13 cellular contexts compared by ENCODE assay signal in genomic region chr2:218961229-218961628, GRCh38. TPM values are rescaled to one million over a fixed set of nuclear protein-coding genes. Genes with fewer than 3 reads are reported as not detected.
DNase-seq lines count a peak whose midpoint lies in the region; ATAC-seq and TF ChIP-seq lines count a peak whose summit lies in the region.
"Had no signal": no experiment of that assay in that cellular context is flagged by ENCODE, and none has a peak within 500 bp of the region (broad histone marks: within the 10 kb centered on the region; RNA-seq: fewer than 3 reads in every experiment).

No MANE protein-coding gene starts in this region.

- no peak overlapping the region for H2BK20ac ChIP-seq in H9 (ENCODE audit: low read depth, low read length, poor library complexity, severe bottlenecking)

- DNase-seq in T-helper 1 cell = no peak
- DNase-seq in H9 = no peak
- DNase-seq in central memory CD8-positive, alpha-beta T cell (ENCODE audit: low spot score in 2 of 2) = no peak
- no peak for DNase-seq in AG08396 (ENCODE audit: low spot score)
- no peak for DNase-seq in PC-9
- DNase-seq: effector memory CD4-positive, alpha-beta T cell; MG63 had no signal

- H3K14ac ChIP-seq in H9 (ENCODE audit: insufficient read depth, low read length) = no peak overlapping the region

- BruUV-seq in PC-9 (replicated peaks; lab: Mats Ljungman, UMichigan) = no TSS peak

- peak overlapping the region; percentile 79 for H3K27ac Mint-ChIP-seq in T-helper 1 cell treated with Interleukin-12 subunit alpha and Interleukin-12 subunit beta and Interleukin-4 antibody, amounts not matched to agents 30 μg/mL and 1 μg/mL, for 36 hours
- no peak overlapping the region for H3K27ac Mint-ChIP-seq in H9
- H3K27ac Mint-ChIP-seq in central memory CD8-positive, alpha-beta T cell (ENCODE audit: low read depth) = no peak overlapping the region

- no peak overlapping the region for H2AK5ac ChIP-seq in H9 (ENCODE audit: insufficient read length, low read length)

- no peak overlapping the region for H3K23ac ChIP-seq in H9 (ENCODE audit: insufficient read length, low read depth, low read length)

- no peak overlapping the region for H2BK5ac ChIP-seq in H9 (ENCODE audit: insufficient read length, low read length)

- H3K79me2 ChIP-seq in H9 (ENCODE audit: insufficient read depth, low read length) (no peaks in the 10 kb centered on the region), neural cell (replicated peaks; ENCODE audit: insufficient read depth, low read length) (no peaks in the 10 kb centered on the region), PC-9 (ENCODE audit: low read depth) (no peaks in the 10 kb centered on the region)

- no peak overlapping the region for H4K91ac ChIP-seq in H9 (ENCODE audit: insufficient read length, low read depth, low read length)

- H3K4ac ChIP-seq in H9 (ENCODE audit: low read depth, low read length) = no peak overlapping the region

- H2BK120ac ChIP-seq in H9 (ENCODE audit: low read depth, low read length, poor library complexity, severe bottlenecking) = no peak overlapping the region

- no peak overlapping the region for H2BK15ac ChIP-seq in H9 (ENCODE audit: low read depth, low read length)

- H4K20me1 ChIP-seq in H9 (ENCODE audit: control insufficient read depth, insufficient read depth, insufficient read length) (no peaks in the 10 kb centered on the region), neural cell (ENCODE audit: insufficient read depth) (no peaks in the 10 kb centered on the region), PC-9 (ENCODE audit: insufficient read depth) (no peaks in the 10 kb centered on the region)

- peaks cover 20% of the 10 kb centered on the region for H3K27me3 ChIP-seq in H9 (ENCODE audit: insufficient read depth, low read length)
- H3K27me3 ChIP-seq in neural cell (ENCODE audit: insufficient read depth, low read depth, low read length) = peaks cover 22% of the 10 kb centered on the region
- H3K27me3 ChIP-seq in PC-9 (ENCODE audit: insufficient read depth, low read depth) = no peaks in the 10 kb centered on the region

- H3K4me3 Mint-ChIP-seq in T-helper 1 cell treated with Interleukin-12 subunit alpha and Interleukin-12 subunit beta and Interleukin-4 antibody, amounts not matched to agents 30 μg/mL and 1 μg/mL, for 36 hours = no peak overlapping the region
- peak overlapping the region; percentile 32 to 74; a peak in 4 of 5 replicates for H3K4me3 Mint-ChIP-seq in H9
- peak overlapping the region; percentile 61 for H3K4me3 Mint-ChIP-seq in central memory CD8-positive, alpha-beta T cell

- peaks cover 4% of the 10 kb centered on the region; the same call in 1 of the 2 replicates for H3K4me1 ChIP-seq in H9 (ENCODE audit: insufficient read depth, low read length)
- peaks cover 17% of the 10 kb centered on the region for H3K4me1 ChIP-seq in PC-9 (replicated peaks; ENCODE audit: insufficient read depth)

- TF ChIP-seq RAD21 in neural cell (conservative IDR thresholded peaks at IDR 0.05) = no peak

- H2BK12ac ChIP-seq in H9 (ENCODE audit: insufficient read length, low read depth, low read length) = no peak overlapping the region

- H3K27ac ChIP-seq in H9 (ENCODE audit: insufficient read length, low read depth, low read length) (no peak overlapping the region), neural cell (ENCODE audit: low read length) (no peak overlapping the region), PC-9 (no peak overlapping the region)

- H3T11ph ChIP-seq in H9 (ENCODE audit: low read length) = no peak overlapping the region

- no peak for TF ChIP-seq CTCF in H9 (conservative IDR thresholded peaks at IDR 0.05)
- no peak for TF ChIP-seq CTCF in neural cell (IDR thresholded peaks at IDR 0.05; ENCODE audit: poor library complexity, severe bottlenecking)
- no peak for TF ChIP-seq CTCF in PC-9 (conservative IDR thresholded peaks at IDR 0.05)

- intact Hi-C loops in PC-9 (cut with micrococcal nuclease; ENCODE audit: unreplicated experiment) = no loop called here

- peaks cover 3% of the 10 kb centered on the region for H3K36me3 Mint-ChIP-seq in T-helper 1 cell treated with Interleukin-12 subunit alpha and Interleukin-12 subunit beta and Interleukin-4 antibody, amounts not matched to agents 30 μg/mL and 1 μg/mL, for 36 hours (ENCODE audit: low read depth)
- H3K36me3 Mint-ChIP-seq in H9 (ENCODE audit: insufficient read depth in 1 of 3, low read depth in 3 of 3) = no peaks in the 10 kb centered on the region; a peak in 3 of 7 replicates
- peaks cover 3% of the 10 kb centered on the region for H3K36me3 Mint-ChIP-seq in central memory CD8-positive, alpha-beta T cell (ENCODE audit: insufficient read depth)

- H3K9ac ChIP-seq in H9 (ENCODE audit: extremely low read depth, insufficient read length, low read length) (no peak overlapping the region), neural cell (ENCODE audit: low read length) (peak overlapping the region; percentile 79)

- peaks cover 16% of the 10 kb centered on the region for H3K23me2 ChIP-seq in H9 (ENCODE audit: insufficient read length, low read depth, low read length, poor library complexity, severe bottlenecking)

- CTCF ChIA-PET in PC-9 (lab: Charles Lee) = no interaction called here

- no peaks in the 10 kb centered on the region for H3K36me3 ChIP-seq in neural cell (ENCODE audit: insufficient read depth, low read length)
- no peaks in the 10 kb centered on the region for H3K36me3 ChIP-seq in PC-9 (ENCODE audit: low read depth)
- H3K36me3 ChIP-seq: MG63 had no signal

- H4K8ac ChIP-seq in H9 (replicated peaks; ENCODE audit: insufficient read length, low read depth, low read length) = no peak overlapping the region

- ATAC-seq in central memory CD8-positive, alpha-beta T cell (replicated peaks; ENCODE audit: extremely low read depth, poor library complexity, severe bottlenecking) = no peak
- ATAC-seq in HG03280 (IDR thresholded peaks at IDR 0.05; ENCODE audit: unreplicated experiment) = no peak
- ATAC-seq: GM12878 had no signal

- H4K5ac ChIP-seq in H9 (ENCODE audit: insufficient read length, low read depth, low read length) = no peak overlapping the region

- no peak overlapping the region for H3K18ac ChIP-seq in H9 (ENCODE audit: insufficient read length, low read depth, low read length)

- peak overlapping the region; percentile 4 for H3K4me2 ChIP-seq in H9 (ENCODE audit: insufficient read depth, insufficient read length, low read length)
- peak overlapping the region; percentile 84 for H3K4me2 ChIP-seq in neural cell (ENCODE audit: low read length)
- H3K4me2 ChIP-seq in PC-9 = no peak overlapping the region

- H3K9me3 ChIP-seq in H9 (ENCODE audit: control insufficient read depth, low read depth, low read length) (no peaks in the 10 kb centered on the region), neural cell (ENCODE audit: low read length) (no peaks in the 10 kb centered on the region), PC-9 (ENCODE audit: insufficient read depth, low read depth) (no peaks in the 10 kb centered on the region)
- H3K9me3 ChIP-seq: MG63 had no signal

- peaks cover 78% of the 10 kb centered on the region for H3K27me3 Mint-ChIP-seq in T-helper 1 cell treated with Interleukin-12 subunit alpha and Interleukin-12 subunit beta and Interleukin-4 antibody, amounts not matched to agents 30 μg/mL and 1 μg/mL, for 36 hours (ENCODE audit: low read depth)
- peaks cover 65% of the 10 kb centered on the region for H3K27me3 Mint-ChIP-seq in H9 (ENCODE audit: low read depth)
- peaks cover 88% of the 10 kb centered on the region for H3K27me3 Mint-ChIP-seq in central memory CD8-positive, alpha-beta T cell

- POLR2A ChIA-PET in PC-9 (lab: Charles Lee; ENCODE audit: unreplicated experiment) = no interaction called here

- H3K9me2 ChIP-seq in neural cell (ENCODE audit: insufficient read depth, low read length) (no peaks in the 10 kb centered on the region), PC-9 (ENCODE audit: insufficient read depth) (no peaks in the 10 kb centered on the region)

- H3K79me1 ChIP-seq in H9 (ENCODE audit: insufficient read depth, low read depth, low read length, poor library complexity, severe bottlenecking) = no peaks in the 10 kb centered on the region

- H2AFZ ChIP-seq in H9 (ENCODE audit: low read length) = no peak overlapping the region
- no peak overlapping the region for H2AFZ ChIP-seq in neural cell (ENCODE audit: low read depth, low read length)
- H2AFZ ChIP-seq in PC-9 = no peak overlapping the region

- no peak for TF ChIP-seq EP300 in neural cell (conservative IDR thresholded peaks at IDR 0.05; ENCODE audit: poor library complexity, severe bottlenecking)

- H3F3A ChIP-seq in neural cell (ENCODE audit: insufficient read depth, low read length, poor library complexity, severe bottlenecking) = no peaks in the 10 kb centered on the region
- H3F3A ChIP-seq in PC-9 (ENCODE audit: insufficient read depth, low read depth) = peaks cover 19% of the 10 kb centered on the region; the same call in 1 of the 2 replicates

- WGBS in H9 (ENCODE audit: extremely low coverage, insufficient read length, low lambda C conversion rate) = no CpG with 5 or more reads among the region's 4 CpGs

- no peak overlapping the region for H3K56ac ChIP-seq in H9 (ENCODE audit: insufficient read length, low read depth, low read length)

- H3K4me3 ChIP-seq in neural cell (ENCODE audit: low read length) (peak overlapping the region; percentile 71), PC-9 (no peak overlapping the region)
- H3K4me3 ChIP-seq: GM12878, MG63 had no signal

- H3K4me1 Mint-ChIP-seq in T-helper 1 cell treated with Interleukin-12 subunit alpha and Interleukin-12 subunit beta and Interleukin-4 antibody, amounts not matched to agents 30 μg/mL and 1 μg/mL, for 36 hours (ENCODE audit: low read depth) = peaks cover 6% of the 10 kb centered on the region
- H3K4me1 Mint-ChIP-seq in H9 = peaks cover 23 to 35% of the 10 kb centered on the region in 2 experiments
- H3K4me1 Mint-ChIP-seq in central memory CD8-positive, alpha-beta T cell = peaks cover 20% of the 10 kb centered on the region

- no peaks in the 10 kb centered on the region for H3K9me3 Mint-ChIP-seq in T-helper 1 cell treated with Interleukin-12 subunit alpha and Interleukin-12 subunit beta and Interleukin-4 antibody, amounts not matched to agents 30 μg/mL and 1 μg/mL, for 36 hours
- H3K9me3 Mint-ChIP-seq in H9 = peaks cover 0 to 2% of the 10 kb centered on the region in 2 experiments; a peak in 2 of 5 replicates
- no peaks in the 10 kb centered on the region for H3K9me3 Mint-ChIP-seq in central memory CD8-positive, alpha-beta T cell

TF ChIP-seq in neural cell, 6 proteins besides CTCF, POLR2A, EP300 and RAD21 (continues in another document):
- TF ChIP-seq MXI1 (conservative IDR thresholded peaks at IDR 0.05; ENCODE audit: poor library complexity, severe bottlenecking) (no peak), POLR2AphosphoS5 (IDR thresholded peaks at IDR 0.05) (no peak), TAF1 (IDR thresholded peaks at IDR 0.05; ENCODE audit: low read depth) (no peak), SMC3 (conservative IDR thresholded peaks at IDR 0.05; ENCODE audit: poor library complexity) (no peak)

RNA-seq across cellular contexts. Expression of gene CDK5R2, which starts 1.8 kb away (rescaled TPM):
- total RNA-seq in H9 (2021) = 0.11 and 0.26 TPM in 2 replicates
- polyA plus RNA-seq in neural cell = 2.0 and 3.1 TPM in 2 replicates
- 6.7 and 8.5 TPM in 2 replicates for polyA minus RNA-seq in neural cell
- total RNA-seq in PC-9 (2021) = 0.17 and 0.20 TPM in 2 replicates
- total RNA-seq: GM12878 had no signal
- polyA plus RNA-seq: GM12878 had no signal

RNA-seq across cellular contexts. Expression of gene FEV, which starts 23.8 kb away (rescaled TPM):
- total RNA-seq in H9 (2021) = not detected in 2 replicates
- polyA plus RNA-seq in neural cell = not detected in 2 replicates
- polyA minus RNA-seq in neural cell = not detected in 2 replicates
- total RNA-seq in PC-9 (2021) = not detected in 2 replicates
- total RNA-seq: frontal cortex, GM12878, urinary bladder had no signal
- polyA plus RNA-seq: GM12878, urinary bladder had no signal

RNA-seq across cellular contexts. Expression of gene CRYBA2, which starts 32.0 kb away (rescaled TPM):
- total RNA-seq in H9 (2021) (not detected in 2 replicates), PC-9 (2021) (not detected in 2 replicates)
- polyA plus RNA-seq in neural cell = not detected in 2 replicates
- polyA minus RNA-seq in neural cell = not detected in 2 replicates
- total RNA-seq: frontal cortex, GM12878, urinary bladder had no signal
- polyA plus RNA-seq: GM12878, urinary bladder had no signal
